9 cellular contexts compared by ENCODE assay signal in the genomic region with DNA sequence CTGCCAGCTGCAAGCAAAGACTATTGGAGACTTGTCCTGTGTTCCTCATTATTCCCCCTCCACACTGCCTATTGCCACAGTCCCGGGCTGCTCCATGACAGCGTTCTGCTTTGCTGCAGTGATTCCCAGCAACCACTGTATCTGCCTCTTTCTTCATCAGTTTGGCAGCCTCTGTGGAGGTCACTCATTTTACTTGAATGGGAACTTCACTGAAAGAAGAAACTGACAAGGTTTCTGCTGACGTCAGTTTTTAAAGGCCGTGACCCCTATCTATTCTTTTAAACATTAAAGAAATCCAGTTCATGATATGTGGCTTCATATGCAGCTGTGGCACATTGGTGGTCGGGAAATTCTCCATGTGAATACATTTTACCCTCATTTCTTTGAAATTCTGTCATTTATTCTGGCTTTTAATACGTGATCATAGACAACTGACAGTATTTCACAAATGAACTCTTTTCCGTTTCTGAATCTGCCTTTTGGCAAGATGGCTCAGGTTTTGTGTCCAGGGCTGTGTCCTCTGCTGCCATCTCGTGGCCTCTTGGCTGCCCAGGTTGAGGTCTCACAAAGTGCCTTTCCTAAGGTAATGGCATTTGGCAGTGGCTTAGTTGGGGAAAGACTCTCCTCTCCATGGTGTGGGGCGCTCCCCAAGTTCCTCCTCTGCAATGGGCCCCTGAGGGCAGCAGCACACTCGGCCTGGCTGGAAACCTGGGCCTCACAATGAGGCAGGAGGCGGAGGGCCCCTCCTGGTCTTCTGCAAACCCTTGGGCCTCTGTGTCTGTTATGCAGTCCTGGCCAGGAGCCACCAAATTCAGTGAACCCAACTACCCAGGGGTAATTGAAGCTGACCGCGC. TPM values are rescaled to one million over a fixed set of nuclear protein-coding genes. Genes with fewer than 3 reads are reported as not detected.
DNase-seq lines count a peak whose midpoint lies in the region; ATAC-seq lines count a peak whose summit lies in the region.
"Had no signal": no experiment of that assay in that cellular context is flagged by ENCODE, and none has a peak within 500 bp of the region (broad histone marks: within the 10 kb centered on the region; RNA-seq: fewer than 3 reads in every experiment).

No MANE protein-coding gene starts in this region.

- H3K23ac ChIP-seq in neuronal stem cell (ENCODE audit: low read depth, low read length, poor library complexity) = no peak overlapping the region

- H4K8ac ChIP-seq in neuronal stem cell (ENCODE audit: low read depth, low read length) = no peak overlapping the region

- H3K18ac ChIP-seq in neuronal stem cell (ENCODE audit: low read length) = no peak overlapping the region

- no peaks in the 10 kb centered on the region for H3K27me3 ChIP-seq in neuronal stem cell (ENCODE audit: control insufficient read depth in 3 of 3, insufficient read depth in 3 of 3, low read depth in 1 of 3, low read length in 3 of 3)
- H3K27me3 ChIP-seq in subcutaneous abdominal adipose tissue (ENCODE audit: control insufficient read depth in 5 of 5, insufficient read depth in 4 of 5, low read length in 5 of 5) = no peaks in the 10 kb centered on the region

- no peak overlapping the region for H4K91ac ChIP-seq in neuronal stem cell (ENCODE audit: low read depth, low read length, poor library complexity)

- H3K9ac ChIP-seq in neuronal stem cell (ENCODE audit: low read depth, low read length, poor library complexity) (no peak overlapping the region), subcutaneous abdominal adipose tissue (ENCODE audit: low read length in 5 of 5) (peak overlapping the region in 4 of 5 donors; percentile 12 to 83 (median 56))

- H2BK12ac ChIP-seq in neuronal stem cell (ENCODE audit: low read length) = no peak overlapping the region

- no peaks in the 10 kb centered on the region for H3K79me1 ChIP-seq in neuronal stem cell (ENCODE audit: low read depth, low read length)

- no peaks in the 10 kb centered on the region for H3K9me3 ChIP-seq in neuronal stem cell (replicated peaks in 1 of 2; ENCODE audit: control insufficient read depth in 2 of 2, insufficient read depth in 1 of 2, low read depth in 1 of 2, low read length in 2 of 2)
- H3K9me3 ChIP-seq in subcutaneous abdominal adipose tissue (ENCODE audit: control insufficient read depth in 5 of 5, low read length in 5 of 5) = no peaks in the 10 kb centered on the region

- H3K27ac ChIP-seq in neuronal stem cell (replicated peaks; ENCODE audit: low read length) (no peak overlapping the region), subcutaneous abdominal adipose tissue (ENCODE audit: low read depth, low read length) (peak overlapping the region; percentile 100)

- H2BK120ac ChIP-seq in neuronal stem cell (ENCODE audit: low read depth, low read length) = no peak overlapping the region

- H2AFZ ChIP-seq in neuronal stem cell (ENCODE audit: low read length) = peak overlapping the region; percentile 91

- H3K4ac ChIP-seq in neuronal stem cell (ENCODE audit: low read length) = no peak overlapping the region

- no peak overlapping the region for H2BK15ac ChIP-seq in neuronal stem cell (ENCODE audit: low read length)

- DNase-seq in DMS 273 (lab: John Stamatoyannopoulos, UW; ENCODE audit: unreplicated experiment) = peak; percentile 90
- peak; percentile 72 to 79 for DNase-seq in Kasumi-1 (lab: John Stamatoyannopoulos, UW)
- peak; percentile 73 for DNase-seq in RPMI7951 (ENCODE audit: low read depth)
- peak; percentile 91 for DNase-seq in activated effector memory CD4-positive, alpha-beta T cell treated with anti-CD3 and anti-CD28 coated beads, Interleukin-2, amount 50 U/mL, for 16 hours
- DNase-seq in fibroblast of the conjunctiva (ENCODE audit: low read depth) = peak; percentile 67
- no peak for DNase-seq in neuronal stem cell (ENCODE audit: low spot score)

- H3K36me3 ChIP-seq in neuronal stem cell (replicated peaks in 1 of 2; ENCODE audit: control insufficient read depth in 2 of 2, insufficient read depth in 2 of 2, low read length in 2 of 2) = no peaks in the 10 kb centered on the region
- no peaks in the 10 kb centered on the region for H3K36me3 ChIP-seq in subcutaneous abdominal adipose tissue (ENCODE audit: control insufficient read depth in 5 of 5, insufficient read depth in 5 of 5, low read length in 5 of 5)

- peaks cover 25 to 34% of the 10 kb centered on the region in 2 donors for H3K4me1 ChIP-seq in neuronal stem cell (ENCODE audit: control insufficient read depth in 2 of 2, insufficient read depth in 1 of 2, low read depth in 1 of 2, low read length in 2 of 2)
- H3K4me1 ChIP-seq in subcutaneous abdominal adipose tissue (ENCODE audit: control insufficient read depth in 5 of 5, insufficient read depth in 5 of 5, low read length in 5 of 5) = peaks cover 17 to 65% (median 52%) of the 10 kb centered on the region in 5 donors

- no peak overlapping the region for H3K14ac ChIP-seq in neuronal stem cell (ENCODE audit: low read length)

- no peak for ATAC-seq in GM21619 (IDR thresholded peaks at IDR 0.05; ENCODE audit: unreplicated experiment)

- H2BK5ac ChIP-seq in neuronal stem cell (ENCODE audit: low read length) = no peak overlapping the region

- H2AK5ac ChIP-seq in neuronal stem cell (ENCODE audit: low read depth, low read length) = no peak overlapping the region

- H3K4me2 ChIP-seq in neuronal stem cell (ENCODE audit: insufficient read depth, low read length, poor library complexity, severe bottlenecking) = no peak overlapping the region

- H3K4me3 ChIP-seq in neuronal stem cell (ENCODE audit: low read length in 2 of 2) (peak overlapping the region in 1 of 2 donors; percentile 33), subcutaneous abdominal adipose tissue (ENCODE audit: low read depth in 1 of 5, low read length in 5 of 5) (peak overlapping the region; percentile 11 to 58 (median 32))

- WGBS in neuronal stem cell (ENCODE audit: extremely low coverage in 2 of 2, insufficient read length in 2 of 2, insufficient replicate concordance in 1 of 2), 2 donors = no CpG with 5 or more reads among the region's 13 CpGs

RNA-seq across cellular contexts. Expression of a gene that starts 5.9 kb away (rescaled TPM):
- not detected in 2 replicates for total RNA-seq in RPMI7951 (2014; rRNA removed; shearing (Covaris generic))
- 2.3 TPM for polyA plus RNA-seq in neuronal stem cell (2013, experiment 1 of 2)
- polyA plus RNA-seq in neuronal stem cell (2013, experiment 2 of 2) = 2.2 TPM

RNA-seq across cellular contexts. Expression of a gene that starts 8.3 kb away (rescaled TPM):
- total RNA-seq in RPMI7951 (2014; rRNA removed; shearing (Covaris generic)) = 2.9 and 4.2 TPM in 2 replicates
- polyA plus RNA-seq in neuronal stem cell (2013, experiment 1 of 2) = 197 TPM
- 195 TPM for polyA plus RNA-seq in neuronal stem cell (2013, experiment 2 of 2)

RNA-seq across cellular contexts. Expression of a gene that starts 36.6 kb away (rescaled TPM):
- 26.0 and 38.4 TPM in 2 replicates for total RNA-seq in RPMI7951 (2014; rRNA removed; shearing (Covaris generic))
- 34.7 TPM for polyA plus RNA-seq in neuronal stem cell (2013, experiment 1 of 2)
- polyA plus RNA-seq in neuronal stem cell (2013, experiment 2 of 2) = 34.1 TPM

RNA-seq across cellular contexts. Expression of a gene that starts 49.1 kb away (rescaled TPM):
- total RNA-seq in RPMI7951 (2014; rRNA removed; shearing (Covaris generic)) = not detected in 2 replicates
- not detected for polyA plus RNA-seq in neuronal stem cell (2013, experiment 1 of 2)
- not detected for polyA plus RNA-seq in neuronal stem cell (2013, experiment 2 of 2)
- total RNA-seq: activated CD8-positive, alpha-beta memory T cell treated with anti-CD3 and anti-CD28 coated beads for 36 hours had no signal

RNA-seq across cellular contexts. Expression of a gene that starts 49.1 kb away (rescaled TPM):
- total RNA-seq in RPMI7951 (2014; rRNA removed; shearing (Covaris generic)) = not detected in 2 replicates
- polyA plus RNA-seq in neuronal stem cell (2013, experiment 1 of 2) = not detected
- not detected for polyA plus RNA-seq in neuronal stem cell (2013, experiment 2 of 2)
- total RNA-seq: activated CD8-positive, alpha-beta memory T cell treated with anti-CD3 and anti-CD28 coated beads for 36 hours had no signal
